In genomic region chr2:218217366-218218309, GRCh38 we compare ENCODE assay signal across 8 cellular contexts. TPM values are rescaled to one million over a fixed set of nuclear protein-coding genes. Genes with fewer than 3 reads are reported as not detected.
DNase-seq lines count a peak whose midpoint lies in the region; ATAC-seq and TF ChIP-seq lines count a peak whose summit lies in the region.

No MANE protein-coding gene starts in this region.

- intact Hi-C loops in activated CD4-positive, alpha-beta T cell treated with anti-CD3 and anti-CD28 coated beads for 36 hours (cut with DNase I, micrococcal nuclease) = loop anchor here (1.0 to 2.0 kb wide), 12 partner anchors 12 to 1171 kb away; partner anchors contain the start of genes AAMP (in 2 of the 2), PNKD (in 2 of the 2), BCS1L (in 1 of the 2) and CNOT9 (in 1 of the 2)
- intact Hi-C loops in lower leg skin (cut with DNase I; ENCODE audit: low total_unique reads) = no loop called here

- peaks cover 44 to 52% (median 47%) of the 10 kb centered on the region in 3 donors for H3K4me1 Mint-ChIP-seq in CD8-positive, alpha-beta memory T cell
- H3K4me1 Mint-ChIP-seq in activated CD4-positive, alpha-beta T cell treated with anti-CD3 and anti-CD28 coated beads for 36 hours = peaks cover 42% of the 10 kb centered on the region

- peaks cover 55% of the 10 kb centered on the region for H3K79me2 ChIP-seq in KMS-11 (ENCODE audit: insufficient read depth, low read depth)

- H3K9me3 Mint-ChIP-seq in CD8-positive, alpha-beta memory T cell = peaks cover 0 to 3% (median 0%) of the 10 kb centered on the region in 5 donors
- H3K9me3 Mint-ChIP-seq in activated CD4-positive, alpha-beta T cell treated with anti-CD3 and anti-CD28 coated beads for 36 hours (ENCODE audit: low read depth) = no peaks in the 10 kb centered on the region

- 0 to 1% methylated on average over 47 of the region's 47 CpGs for WGBS in lower leg skin, 2 donors

- H3K9me3 ChIP-seq in CD8-positive, alpha-beta memory T cell (ENCODE audit: low read length) = no peaks in the 10 kb centered on the region

- ATAC-seq in GM21381 (IDR thresholded peaks at IDR 0.05; ENCODE audit: unreplicated experiment) = peak; percentile 29
- ATAC-seq in activated CD4-positive, alpha-beta T cell treated with anti-CD3 and anti-CD28 coated beads for 36 hours = peak; percentile 70

- H3K27me3 Mint-ChIP-seq in CD8-positive, alpha-beta memory T cell = no peaks in the 10 kb centered on the region
- H3K27me3 Mint-ChIP-seq in activated CD4-positive, alpha-beta T cell treated with anti-CD3 and anti-CD28 coated beads for 36 hours = no peaks in the 10 kb centered on the region

- H3K4me1 ChIP-seq in CD8-positive, alpha-beta memory T cell (ENCODE audit: insufficient read depth, low read length) = peaks cover 42% of the 10 kb centered on the region
- peaks cover 51% of the 10 kb centered on the region for H3K4me1 ChIP-seq in KMS-11 (ENCODE audit: low read depth, poor library complexity, severe bottlenecking)

- peaks cover 0 to 51% (median 17%) of the 10 kb centered on the region in 3 donors for H3K36me3 Mint-ChIP-seq in CD8-positive, alpha-beta memory T cell
- peaks cover 49% of the 10 kb centered on the region for H3K36me3 Mint-ChIP-seq in activated CD4-positive, alpha-beta T cell treated with anti-CD3 and anti-CD28 coated beads for 36 hours (ENCODE audit: low read depth)

- H3K4me3 Mint-ChIP-seq in CD8-positive, alpha-beta memory T cell = peak overlapping the region; percentile 85 to 97 (median 93)
- peak overlapping the region; percentile 81 for H3K4me3 Mint-ChIP-seq in activated CD4-positive, alpha-beta T cell treated with anti-CD3 and anti-CD28 coated beads for 36 hours

- H3K9ac ChIP-seq in KMS-11 = peak overlapping the region; percentile 81

- CTCF ChIA-PET in CD8-positive, alpha-beta memory T cell (lab: Charles Lee) = interaction anchor here (1.0 to 2.2 kb wide), 8 partner anchors 9 to 55 kb away, joined by 3 to 13 read pairs (median 4); partner anchors contain the start of genes AAMP and PNKD
- CTCF ChIA-PET in activated CD4-positive, alpha-beta T cell treated with anti-CD3 and anti-CD28 coated beads for 36 hours (lab: Charles Lee) = interaction anchor here (0.8 to 4.5 kb wide), 3 partner anchors 12 to 658 kb away, joined by 3 to 47 read pairs (median 4); no protein-coding TSS in a partner anchor

- H3K27ac Mint-ChIP-seq in CD8-positive, alpha-beta memory T cell = peak overlapping the region; percentile 91 to 100 (median 98)
- peak overlapping the region; percentile 96 for H3K27ac Mint-ChIP-seq in activated CD4-positive, alpha-beta T cell treated with anti-CD3 and anti-CD28 coated beads for 36 hours

- H4K20me1 ChIP-seq in KMS-11 (ENCODE audit: insufficient read depth) = peaks cover 13% of the 10 kb centered on the region; the same call in 1 of the 2 replicates

- no peak for TF ChIP-seq POLR2A in lower leg skin (IDR thresholded peaks at IDR 0.05)

- H3K4me3 ChIP-seq in CD8-positive, alpha-beta memory T cell (ENCODE audit: low read length) = peak overlapping the region; percentile 87
- H3K4me3 ChIP-seq in KMS-11 (IDR thresholded peaks at IDR 0.05; ENCODE audit: insufficient read depth, low read depth, low read length) (peak overlapping the region; percentile 71), choroid plexus epithelial cell (ENCODE audit: low read depth, low read length) (peak overlapping the region; percentile 97), lower leg skin (ENCODE audit: low read depth, poor library complexity, severe bottlenecking) (peak overlapping the region; percentile 99)

- peak overlapping the region; percentile 92 for H3K27ac ChIP-seq in CD8-positive, alpha-beta memory T cell (ENCODE audit: low read depth, low read length)
- H3K27ac ChIP-seq in KMS-11 = peak overlapping the region; percentile 61

- H3K36me3 ChIP-seq in CD8-positive, alpha-beta memory T cell (ENCODE audit: insufficient read depth, low read length) = peaks cover 12% of the 10 kb centered on the region
- H3K36me3 ChIP-seq in KMS-11 (ENCODE audit: insufficient read depth) = no peaks in the 10 kb centered on the region

- H3K4me2 ChIP-seq in KMS-11 = peak overlapping the region; percentile 69

- no peaks in the 10 kb centered on the region for H3K27me3 ChIP-seq in CD8-positive, alpha-beta memory T cell (ENCODE audit: insufficient read depth, low read length, poor library complexity, severe bottlenecking)
- H3K27me3 ChIP-seq in KMS-11 (ENCODE audit: insufficient read depth, low read depth) = no peaks in the 10 kb centered on the region

- H2AFZ ChIP-seq in KMS-11 (ENCODE audit: low read depth) = peak overlapping the region; percentile 57

- TF ChIP-seq CTCF in KMS-11 (conservative IDR thresholded peaks at IDR 0.05; ENCODE audit: low read depth, low read length) (no peak), choroid plexus epithelial cell (conservative IDR thresholded peaks at IDR 0.05; ENCODE audit: low read depth, low read length) (no peak), lower leg skin (IDR thresholded peaks at IDR 0.05) (peak in 1 of 3 donors; percentile 15)

- POLR2A ChIA-PET in CD8-positive, alpha-beta memory T cell (lab: Charles Lee) = interaction anchor here (0.6 to 1.9 kb wide), 7 partner anchors 9 to 332 kb away, joined by 3 to 7 read pairs (median 3); partner anchors contain the start of genes AAMP, CATIP and PNKD
- POLR2A ChIA-PET in activated CD4-positive, alpha-beta T cell treated with anti-CD3 and anti-CD28 coated beads for 36 hours (lab: Charles Lee) = interaction anchor here (0.9 to 1.6 kb wide), 4 partner anchors 11 to 70 kb away, joined by 3 to 13 read pairs (median 4); partner anchors contain the start of genes AAMP and PNKD

- peak; percentile 55 to 77 (median 67) for DNase-seq in CD8-positive, alpha-beta memory T cell
- DNase-seq in activated CD4-positive, alpha-beta T cell treated with anti-CD3 and anti-CD28 coated beads for 36 hours = peak; percentile 88
- DNase-seq in choroid plexus epithelial cell (ENCODE audit: low read depth) = no peak
- peak; percentile 45 to 93 for DNase-seq in lower leg skin (ENCODE audit: low spot score in 2 of 2)
- peak; percentile 62 to 72 for DNase-seq in stimulated activated CD4-positive, alpha-beta T cell treated with anti-CD3 and anti-CD28 coated beads, Interleukin-4, amount 100 ng/mL, for 48 hours (ENCODE audit: low read depth in 2 of 2)
- no peak for DNase-seq in occipital lobe (lab: John Stamatoyannopoulos, UW)

RNA-seq across cellular contexts. Expression of gene ARPC2, which starts 0.6 kb away (rescaled TPM):
- total RNA-seq in CD8-positive, alpha-beta memory T cell = 100 to 1,000 TPM; 575 to 600 TPM
- 970 TPM for polyA plus RNA-seq in CD8-positive, alpha-beta memory T cell
- 100 to 1,000 TPM; 563 to 632 TPM for total RNA-seq in activated CD4-positive, alpha-beta T cell treated with anti-CD3 and anti-CD28 coated beads for 36 hours
- total RNA-seq in lower leg skin (100 to 1,000 TPM; 233 to 344 (median 300) TPM), occipital lobe (110 TPM)

RNA-seq across cellular contexts. Expression of gene GPBAR1, which starts 43.2 kb away (rescaled TPM):
- under 1 TPM; 0.51 to 0.72 TPM for total RNA-seq in CD8-positive, alpha-beta memory T cell
- polyA plus RNA-seq in CD8-positive, alpha-beta memory T cell = not detected
- total RNA-seq in activated CD4-positive, alpha-beta T cell treated with anti-CD3 and anti-CD28 coated beads for 36 hours = under 1 TPM; 0.11 to 0.40 TPM
- 1 to 10 TPM in 3 of 4 donors, under 1 TPM in 1; 0.34 to 1.7 (median 1.4) TPM for total RNA-seq in lower leg skin
- total RNA-seq in occipital lobe = not detected

RNA-seq across cellular contexts. Expression of gene CXCR1, which starts 50.9 kb away (rescaled TPM):
- not detected for total RNA-seq in CD8-positive, alpha-beta memory T cell
- polyA plus RNA-seq in CD8-positive, alpha-beta memory T cell = 1.1 TPM
- not detected for total RNA-seq in activated CD4-positive, alpha-beta T cell treated with anti-CD3 and anti-CD28 coated beads for 36 hours
- total RNA-seq in lower leg skin (under 1 TPM in 2 of 4 donors, not detected in 2; 0.15 to 0.46 TPM), occipital lobe (not detected)

RNA-seq across cellular contexts. Expression of gene AAMP, which starts 52.3 kb away (rescaled TPM):
- 10 to 100 TPM; 94.8 to 95.2 TPM for total RNA-seq in CD8-positive, alpha-beta memory T cell
- polyA plus RNA-seq in CD8-positive, alpha-beta memory T cell = 86.1 TPM
- total RNA-seq in activated CD4-positive, alpha-beta T cell treated with anti-CD3 and anti-CD28 coated beads for 36 hours = 10 to 100 TPM; 49.7 to 72.2 TPM
- total RNA-seq in lower leg skin = 100 to 1,000 TPM; 142 to 171 (median 151) TPM
- total RNA-seq in occipital lobe = 105 TPM

RNA-seq across cellular contexts. Expression of gene PNKD, which starts 52.7 kb away (rescaled TPM):
- total RNA-seq in CD8-positive, alpha-beta memory T cell = 10 to 100 TPM; 26.8 to 31.6 TPM
- 111 TPM for polyA plus RNA-seq in CD8-positive, alpha-beta memory T cell
- total RNA-seq in activated CD4-positive, alpha-beta T cell treated with anti-CD3 and anti-CD28 coated beads for 36 hours = 10 to 100 TPM; 17.8 to 18.5 TPM
- total RNA-seq in lower leg skin (10 to 100 TPM; 26.6 to 60.6 (median 43.3) TPM), occipital lobe (18.2 TPM)

Comparison
In these comparisons a context has a peak if more than half of its experiments do, and no peak if none do; other contexts are left out.
1. DNase-seq: peak in CD8-positive, alpha-beta memory T cell (5 of 5), activated CD4-positive, alpha-beta T cell treated with anti-CD3 and anti-CD28 coated beads for 36 hours (single experiment), lower leg skin (2 of 2) and stimulated activated CD4-positive, alpha-beta T cell treated with anti-CD3 and anti-CD28 coated beads, Interleukin-4, amount 100 ng/mL, for 48 hours (2 of 2); none in choroid plexus epithelial cell (single experiment) and occipital lobe (single experiment).
2. Peak in every context shown above with its lines, with median percentiles within 50 percentile points of each other: H3K4me3 ChIP-seq.